15 cellular contexts compared by ENCODE assay signal in the genomic region with DNA sequence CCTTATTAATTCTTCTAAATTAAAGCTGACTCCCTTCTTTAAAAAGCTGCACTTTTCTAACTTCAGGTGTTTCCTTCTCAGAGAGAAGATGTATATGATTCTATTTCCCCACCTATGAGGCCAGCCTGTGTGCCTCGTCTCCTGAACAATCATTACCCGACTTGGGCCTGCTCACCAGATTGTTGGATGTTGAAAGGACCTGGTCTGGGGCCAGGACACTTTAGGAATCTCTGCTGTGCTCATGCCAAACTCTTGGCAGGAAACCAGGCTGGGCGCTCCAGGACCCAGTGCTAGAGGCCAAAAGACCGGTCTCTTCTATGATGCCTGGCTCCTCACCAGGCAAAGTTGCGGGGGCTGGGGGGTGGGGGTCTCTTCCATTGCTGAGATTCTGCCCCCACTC. TPM values are rescaled to one million over a fixed set of nuclear protein-coding genes. Genes with fewer than 3 reads are reported as not detected.
DNase-seq lines count a peak whose midpoint lies in the region; ATAC-seq and TF ChIP-seq lines count a peak whose summit lies in the region.
"Had no signal": no experiment of that assay in that cellular context is flagged by ENCODE, and none has a peak within 500 bp of the region (broad histone marks: within the 10 kb centered on the region; RNA-seq: fewer than 3 reads in every experiment).

No MANE protein-coding gene starts in this region.

- H3K4me3 Mint-ChIP-seq in activated T-helper 17 cell treated with anti-CD3 and anti-CD28 coated beads, Interleukin-2, amount 50 U/mL, for 72 hours: no peak overlapping the region
- no peak overlapping the region for H3K4me3 Mint-ChIP-seq in nephron progenitor cell

- H3K9me3 ChIP-seq in adipocyte (ENCODE audit: control insufficient read depth, low read length): no peaks in the 10 kb centered on the region
- no peaks in the 10 kb centered on the region for H3K9me3 ChIP-seq in prostate gland

- no peaks in the 10 kb centered on the region for H3K36me3 Mint-ChIP-seq in activated T-helper 17 cell treated with anti-CD3 and anti-CD28 coated beads, Interleukin-2, amount 50 U/mL, for 72 hours (ENCODE audit: low read depth)
- no peaks in the 10 kb centered on the region for H3K36me3 Mint-ChIP-seq in nephron progenitor cell (ENCODE audit: low read depth)

- peak overlapping the region; percentile 34 for H3K9ac ChIP-seq in adipocyte (ENCODE audit: low read length)

- H3K27me3 ChIP-seq in adipocyte (replicated peaks; ENCODE audit: control insufficient read depth, insufficient read depth, low read length): peaks cover 4% of the 10 kb centered on the region
- H3K27me3 ChIP-seq in prostate gland (replicated peaks; ENCODE audit: insufficient read depth): no peaks in the 10 kb centered on the region

- intact Hi-C loops in cardiac septum (cut with DNase I) (loop anchor here (2.0 kb wide), 1 partner anchor 36 kb away; no protein-coding TSS in a partner anchor), prostate gland (cut with DNase I) (no loop called here)

- H3K4me1 Mint-ChIP-seq in activated T-helper 17 cell treated with anti-CD3 and anti-CD28 coated beads, Interleukin-2, amount 50 U/mL, for 72 hours: no peaks in the 10 kb centered on the region
- no peaks in the 10 kb centered on the region for H3K4me1 Mint-ChIP-seq in nephron progenitor cell

- H3K9me3 Mint-ChIP-seq in activated T-helper 17 cell treated with anti-CD3 and anti-CD28 coated beads, Interleukin-2, amount 50 U/mL, for 72 hours: no peaks in the 10 kb centered on the region
- no peaks in the 10 kb centered on the region for H3K9me3 Mint-ChIP-seq in nephron progenitor cell

- 17% methylated on average over 5 of the region's 5 CpGs for WGBS in prostate gland

- H3K27ac ChIP-seq in prostate gland: no peak overlapping the region

- peak; percentile 63 for DNase-seq in EL
- peak; percentile 77 for DNase-seq in adipocyte (ENCODE audit: low read depth)
- DNase-seq in cardiac septum (ENCODE audit: low spot score): peak; percentile 86
- peak; percentile 63 for DNase-seq in prostate gland (ENCODE audit: low spot score)
- no peak for DNase-seq in nephron progenitor cell
- no peak for DNase-seq in NCI-H1436 treated with DMSO at 0.1 percent for 48 hours (lab: John Stamatoyannopoulos, UW)
- DNase-seq: stimulated activated CD4-positive, alpha-beta T cell treated with anti-CD3 and anti-CD28 coated beads, Interleukin-15, amount 100 ng/mL, for 24 hours had no signal

- no peaks in the 10 kb centered on the region for H3K27me3 Mint-ChIP-seq in activated T-helper 17 cell treated with anti-CD3 and anti-CD28 coated beads, Interleukin-2, amount 50 U/mL, for 72 hours
- peaks cover 9% of the 10 kb centered on the region for H3K27me3 Mint-ChIP-seq in nephron progenitor cell (ENCODE audit: low read depth, poor library complexity)

- peak overlapping the region; percentile 12 for H3K4me3 ChIP-seq in adipocyte (ENCODE audit: low read length)
- no peak overlapping the region for H3K4me3 ChIP-seq in prostate gland

- peaks cover 13% of the 10 kb centered on the region for H3K4me1 ChIP-seq in adipocyte (ENCODE audit: control insufficient read depth, insufficient read depth, low read length)
- H3K4me1 ChIP-seq in prostate gland (replicated peaks): no peaks in the 10 kb centered on the region

- TF ChIP-seq CTCF in prostate gland (IDR thresholded peaks at IDR 0.05) (no peak), nephron progenitor cell (IDR thresholded peaks at IDR 0.05) (no peak)

- no peak for ATAC-seq in GM18519 (IDR thresholded peaks at IDR 0.05; ENCODE audit: low FRiP score, unreplicated experiment)
- no peak for ATAC-seq in activated T-helper 17 cell treated with anti-CD3 and anti-CD28 coated beads, Interleukin-2, amount 50 U/mL, for 72 hours (replicated peaks)
- ATAC-seq: HCT116 had no signal

- no peak for TF ChIP-seq POLR2A in prostate gland (IDR thresholded peaks at IDR 0.05)

- H3K36me3 ChIP-seq in adipocyte (ENCODE audit: control insufficient read depth, insufficient read depth, low read length, severe bottlenecking) (no peaks in the 10 kb centered on the region), prostate gland (no peaks in the 10 kb centered on the region)

- H3K27ac Mint-ChIP-seq in activated T-helper 17 cell treated with anti-CD3 and anti-CD28 coated beads, Interleukin-2, amount 50 U/mL, for 72 hours: no peak overlapping the region
- no peak overlapping the region for H3K27ac Mint-ChIP-seq in nephron progenitor cell

RNA-seq across cellular contexts. Expression of a gene that starts 16.9 kb away (rescaled TPM):
- total RNA-seq in cardiac septum (not detected), prostate gland (1 to 10 TPM in 1 of 2 donors, under 1 TPM in 1; 0.91 to 1.1 TPM)
- not detected for total RNA-seq in activated T-helper 17 cell treated with anti-CD3 and anti-CD28 coated beads, Interleukin-2, amount 50 U/mL, for 72 hours
- total RNA-seq: dermis microvascular lymphatic vessel endothelial cell; lower leg skin; NCI-H460; T-helper 1 cell treated with Interleukin-12 subunit alpha and Interleukin-12 subunit beta and Interleukin-4 antibody, amounts not matched to agents 30 ng/mL and 1 ng/mL, for 36 hours; temporal lobe had no signal

RNA-seq across cellular contexts. Expression of a gene that starts 24.7 kb away (rescaled TPM):
- total RNA-seq in cardiac septum: not detected
- 1 to 10 TPM in 1 of 2 donors, not detected in 1; 1.5 TPM for total RNA-seq in prostate gland
- not detected for total RNA-seq in activated T-helper 17 cell treated with anti-CD3 and anti-CD28 coated beads, Interleukin-2, amount 50 U/mL, for 72 hours
- total RNA-seq: dermis microvascular lymphatic vessel endothelial cell; lower leg skin; NCI-H460; T-helper 1 cell treated with Interleukin-12 subunit alpha and Interleukin-12 subunit beta and Interleukin-4 antibody, amounts not matched to agents 30 ng/mL and 1 ng/mL, for 36 hours; temporal lobe had no signal

Comparison
In these comparisons a context has a peak if more than half of its experiments do, and no peak if none do; other contexts are left out.
1. DNase-seq: peak in EL (single experiment), adipocyte (single experiment), cardiac septum (single experiment) and prostate gland (single experiment); none in nephron progenitor cell (single experiment) and NCI-H1436 treated with DMSO at 0.1 percent for 48 hours (single experiment).